Comparison of ENCODE assay signal across 24 cellular contexts in the genomic region with DNA sequence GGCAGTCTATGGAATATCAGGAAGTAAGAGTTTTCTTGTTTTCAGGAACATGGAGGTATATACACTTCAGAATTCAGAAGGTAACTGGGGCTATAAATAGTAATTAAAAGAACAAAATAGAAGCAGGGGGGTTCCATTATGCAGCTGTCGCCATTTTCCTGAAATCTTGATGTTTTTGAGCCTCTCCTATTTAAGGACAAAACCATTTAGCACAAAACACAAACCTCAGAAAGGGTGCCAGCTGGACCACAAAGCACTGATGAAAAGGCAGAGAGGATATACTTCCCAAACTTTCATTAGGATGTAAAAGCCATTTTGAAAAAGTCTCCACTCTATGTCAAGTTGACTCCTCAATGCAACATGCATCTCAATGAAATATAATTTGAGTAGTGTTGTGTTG. TPM values are rescaled to one million over a fixed set of nuclear protein-coding genes. Genes with fewer than 3 reads are reported as not detected.
"Had no signal": no experiment of that assay in that cellular context is flagged by ENCODE, and none has a peak within 500 bp of the region (broad histone marks: within the 10 kb centered on the region; RNA-seq: fewer than 3 reads in every experiment).

No MANE protein-coding gene starts in this region.

- ATAC-seq: heart right ventricle; left lobe of liver; mucosa of descending colon; naive thymus-derived CD8-positive, alpha-beta T cell; psoas muscle; stimulated activated naive CD8-positive, alpha-beta T cell treated with anti-CD3 and anti-CD28 coated beads, Interleukin-15, Interleukin-2, amounts not matched to agents 100 U/mL and 50 U/mL, for 24 hours; upper lobe of right lung had no signal

- H3K27me3 Mint-ChIP-seq: naive thymus-derived CD8-positive, alpha-beta T cell had no signal

- H3K4me3 ChIP-seq: dorsolateral prefrontal cortex, heart right ventricle, mucosa of descending colon, psoas muscle, sigmoid colon, skin epidermis, testis, tibial nerve, upper lobe of right lung, vagina had no signal

- H3K9me3 ChIP-seq: heart right ventricle, mucosa of descending colon, psoas muscle, sigmoid colon, testis, tibial nerve, upper lobe of right lung, vagina had no signal

- H3K4me3 Mint-ChIP-seq: naive thymus-derived CD8-positive, alpha-beta T cell had no signal

- H3K27ac ChIP-seq: dorsolateral prefrontal cortex, heart right ventricle, parathyroid adenoma, psoas muscle, sigmoid colon, skin epidermis, testis, tibial nerve, upper lobe of right lung, vagina had no signal

- H3K9me3 Mint-ChIP-seq: naive thymus-derived CD8-positive, alpha-beta T cell had no signal

- DNase-seq: cortex of kidney; dorsolateral prefrontal cortex; effector CD8-positive, alpha-beta T cell; foreskin melanocyte; heart right ventricle; hypothalamus; islet precursor cell; mammary epithelial cell; mucosa of descending colon; naive thymus-derived CD8-positive, alpha-beta T cell; psoas muscle; sigmoid colon; stimulated activated CD4-positive, alpha-beta T cell treated with anti-CD3 and anti-CD28 coated beads, Interleukin-2, amount 100 ng/mL, for 24 hours; stimulated activated naive CD8-positive, alpha-beta T cell treated with anti-CD3 and anti-CD28 coated beads, Interleukin-15, Interleukin-2, amounts not matched to agents 100 U/mL and 50 U/mL, for 24 hours; testis; upper lobe of right lung had no signal

- H2AFZ ChIP-seq: parathyroid adenoma had no signal

- H3K27me3 ChIP-seq: dorsolateral prefrontal cortex, heart right ventricle, sigmoid colon, testis, tibial nerve, upper lobe of right lung, vagina had no signal

- H3K4me1 ChIP-seq: testis had no signal

RNA-seq across cellular contexts. Expression of gene OR5AU1, which starts 54.2 kb away (rescaled TPM):
- total RNA-seq: dorsolateral prefrontal cortex; heart right ventricle; left lobe of liver; mammary epithelial cell; mesenteric fat pad; mucosa of descending colon; naive thymus-derived CD8-positive, alpha-beta T cell; sigmoid colon; subcutaneous adipose tissue; upper lobe of right lung; vagina had no signal
- polyA plus RNA-seq: esophagus; heart right ventricle; mammary epithelial cell; naive thymus-derived CD8-positive, alpha-beta T cell; psoas muscle; sigmoid colon had no signal
